ENCODE assay signal across 7 cellular contexts in genomic region chr1:200739499-200740290, GRCh38. TPM values are rescaled to one million over a fixed set of nuclear protein-coding genes. Genes with fewer than 3 reads are reported as not detected.
A peak's percentile ranks its signal among the peaks of the same experiment; 100 is the strongest.
DNase-seq lines count a peak whose midpoint lies in the region; ATAC-seq and TF ChIP-seq lines count a peak whose summit lies in the region.

No MANE protein-coding gene starts in this region.

- no peaks in the 10 kb centered on the region for H3K36me3 ChIP-seq in GM23338 (ENCODE audit: insufficient read depth)

- H3K4me3 ChIP-seq in GM23338: peak overlapping the region; percentile 98

- peak overlapping the region; percentile 93 for H2AFZ ChIP-seq in GM23338

- intact Hi-C loops in left colon (cut with DNase I, micrococcal nuclease): loop anchor here in 1 of 2 donors (5.0 kb wide), 1 partner anchor 72 kb away; the partner anchor contains the start of gene DDX59

- TF ChIP-seq CTCF in GM10266 (IDR thresholded peaks at IDR 0.05; ENCODE audit: control insufficient read depth, insufficient read depth, low read depth, missing control alignments): no peak
- TF ChIP-seq CTCF in GM23338 (conservative IDR thresholded peaks at IDR 0.05; ENCODE audit: low read depth in 2 of 2): no peak

- peaks cover 17% of the 10 kb centered on the region; the same call in 1 of the 2 replicates for H3K27me3 ChIP-seq in GM23338 (ENCODE audit: insufficient read depth)

- H3K27ac ChIP-seq in GM23338 (ENCODE audit: low read depth) (peak overlapping the region; percentile 98), caudate nucleus (ENCODE audit: low read depth, low read length) (peak overlapping the region; percentile 98)

- no peaks in the 10 kb centered on the region for H3F3A ChIP-seq in GM23338 (replicated peaks; ENCODE audit: low read depth)

- ATAC-seq in GM23338 (peak; percentile 59), left colon (peak; percentile 78), HG02840 (IDR thresholded peaks at IDR 0.05; ENCODE audit: low FRiP score, unreplicated experiment) (no peak)
- ATAC-seq in stimulated activated naive CD8-positive, alpha-beta T cell treated with anti-CD3 and anti-CD28 coated beads, Interleukin-15, amount 100 ng/mL, for 72 hours: peak; percentile 6

- H3K4me2 ChIP-seq in GM23338: peak overlapping the region; percentile 99

- peaks cover 19% of the 10 kb centered on the region for H4K20me1 ChIP-seq in GM23338 (replicated peaks; ENCODE audit: insufficient read depth)

- no peaks in the 10 kb centered on the region for H3K9me2 ChIP-seq in GM23338 (ENCODE audit: insufficient read depth)

- peaks cover 23% of the 10 kb centered on the region; the same call in 1 of the 2 replicates for H3K4me1 ChIP-seq in GM23338 (ENCODE audit: insufficient read depth)

- no peaks in the 10 kb centered on the region for H3K9me3 Mint-ChIP-seq in GM23338
- no peaks in the 10 kb centered on the region for H3K9me3 Mint-ChIP-seq in stimulated activated naive CD8-positive, alpha-beta T cell treated with anti-CD3 and anti-CD28 coated beads, Interleukin-15, amount 100 ng/mL, for 72 hours

- DNase-seq in GM10266 (ENCODE audit: extremely low spot score) (peak; percentile 38), GM23338 (ENCODE audit: low spot score) (peak; percentile 15), NCI-H128 (lab: John Stamatoyannopoulos, UW; ENCODE audit: unreplicated experiment) (peak; percentile 24), caudate nucleus (lab: John Stamatoyannopoulos, UW) (peak in 19 of 61 donors; percentile 16 to 80 (median 46)), left colon (peak; percentile 31 to 41)
- no peak for DNase-seq in stimulated activated naive CD8-positive, alpha-beta T cell treated with anti-CD3 and anti-CD28 coated beads, Interleukin-15, amount 100 ng/mL, for 72 hours

- no peaks in the 10 kb centered on the region; the same call in 2 of the 3 replicates for H3K36me3 Mint-ChIP-seq in GM23338 (ENCODE audit: low read depth)

- H3K27me3 Mint-ChIP-seq in GM23338 (ENCODE audit: insufficient read depth, low read depth, poor library complexity): peaks cover 5% of the 10 kb centered on the region
- no peaks in the 10 kb centered on the region for H3K27me3 Mint-ChIP-seq in stimulated activated naive CD8-positive, alpha-beta T cell treated with anti-CD3 and anti-CD28 coated beads, Interleukin-15, amount 100 ng/mL, for 72 hours

- peak overlapping the region; percentile 99 for H3K4me3 Mint-ChIP-seq in GM23338
- peak overlapping the region; percentile 96 to 98 for H3K4me3 Mint-ChIP-seq in stimulated activated naive CD8-positive, alpha-beta T cell treated with anti-CD3 and anti-CD28 coated beads, Interleukin-15, amount 100 ng/mL, for 72 hours

- H3K27ac Mint-ChIP-seq in GM23338: 0 out of 2 replicates have a peak overlapping the region, but pooled peaks have one; percentile 39
- H3K27ac Mint-ChIP-seq in stimulated activated naive CD8-positive, alpha-beta T cell treated with anti-CD3 and anti-CD28 coated beads, Interleukin-15, amount 100 ng/mL, for 72 hours: no peak overlapping the region

- peaks cover 30% of the 10 kb centered on the region; the same call in 2 of the 3 replicates for H3K4me1 Mint-ChIP-seq in GM23338
- peaks cover 45% of the 10 kb centered on the region for H3K4me1 Mint-ChIP-seq in stimulated activated naive CD8-positive, alpha-beta T cell treated with anti-CD3 and anti-CD28 coated beads, Interleukin-15, amount 100 ng/mL, for 72 hours

- H3K79me2 ChIP-seq in GM23338 (replicated peaks; ENCODE audit: insufficient read depth): peaks cover 50% of the 10 kb centered on the region

TF ChIP-seq in GM23338, 12 proteins besides CTCF, POLR2A, EP300 and RAD21:
- no peak for TF ChIP-seq CREB1 (CRISPR knock-in tag; IDR thresholded peaks at IDR 0.05; ENCODE audit: low read depth)
- TF ChIP-seq POLR2AphosphoS5 (IDR thresholded peaks at IDR 0.05; ENCODE audit: low read depth): 0 out of 2 replicates have a peak, but pooled peaks have one; percentile 17

RNA-seq across cellular contexts. Expression of gene CAMSAP2, which starts 1.0 kb away (rescaled TPM):
- 21.3 and 39.1 TPM in 2 replicates for total RNA-seq in GM23338 (2014; rRNA removed; shearing (Covaris generic))
- 8.2 and 9.1 TPM in 2 replicates for polyA plus RNA-seq in GM23338 (2016; fragmentation: Nextera tagmentation; extraction: Ambion mirVana)
- total RNA-seq in left colon: 1 to 10 TPM; 7.4 to 9.0 TPM

Comparison
In these comparisons a context has a peak if more than half of its experiments do, and no peak if none do; other contexts are left out.
1. DNase-seq: peak in GM10266 (single experiment), GM23338 (single experiment), NCI-H128 (single experiment) and left colon (2 of 2); none in stimulated activated naive CD8-positive, alpha-beta T cell treated with anti-CD3 and anti-CD28 coated beads, Interleukin-15, amount 100 ng/mL, for 72 hours (0 of 2).